ENCODE assay signal across 8 cellular contexts in genomic region chr12:57590892-57591566, GRCh38. TPM values are rescaled to one million over a fixed set of nuclear protein-coding genes. Genes with fewer than 3 reads are reported as not detected.
DNase-seq lines count a peak whose midpoint lies in the region; ATAC-seq and TF ChIP-seq lines count a peak whose summit lies in the region.

Gene PIP4K2C (plus strand): TSS chr12:57591192. CDS start chr12:57591290, 98 bp downstream.

- TF ChIP-seq CTCF in fibroblast of mammary gland (conservative IDR thresholded peaks at IDR 0.05; ENCODE audit: control insufficient read depth, insufficient read depth, low read depth, low read length): no peak
- no peak for TF ChIP-seq CTCF in natural killer cell (IDR thresholded peaks at IDR 0.05)

- H3K4me1 Mint-ChIP-seq in activated T-helper 17 cell treated with anti-CD3 and anti-CD28 coated beads, Interleukin-2, amount 50 U/mL, for 72 hours: peaks cover 20% of the 10 kb centered on the region
- H3K4me1 Mint-ChIP-seq in natural killer cell: peaks cover 36 to 39% of the 10 kb centered on the region in 2 donors

- peak; percentile 62 for DNase-seq in DMS79 (lab: John Stamatoyannopoulos, UW)
- peak; percentile 40 for DNase-seq in Jurkat, Clone E6-1 (ENCODE audit: low read depth, low spot score)
- peak; percentile 48 for DNase-seq in RPMI7951 (ENCODE audit: low read depth)
- DNase-seq in fibroblast of mammary gland (ENCODE audit: low read depth): peak; percentile 15
- peak; percentile 68 for DNase-seq in natural killer cell
- DNase-seq in stimulated activated naive CD4-positive, alpha-beta T cell (lab: John Stamatoyannopoulos, UW): peak; percentile 54 to 76 (median 66)

- peaks cover 22% of the 10 kb centered on the region for H3K36me3 Mint-ChIP-seq in activated T-helper 17 cell treated with anti-CD3 and anti-CD28 coated beads, Interleukin-2, amount 50 U/mL, for 72 hours (ENCODE audit: low read depth)
- H3K36me3 Mint-ChIP-seq in natural killer cell: no peaks in the 10 kb centered on the region

- no peaks in the 10 kb centered on the region for H3K9me3 Mint-ChIP-seq in activated T-helper 17 cell treated with anti-CD3 and anti-CD28 coated beads, Interleukin-2, amount 50 U/mL, for 72 hours
- H3K9me3 Mint-ChIP-seq in natural killer cell: no peaks in the 10 kb centered on the region

- H3K4me3 ChIP-seq in Jurkat, Clone E6-1 (ENCODE audit: low read length): peak within 1 kb of the TSS; percentile 68
- H3K4me3 ChIP-seq in fibroblast of mammary gland (ENCODE audit: control insufficient read depth, low read depth, low read length): peak within 1 kb of the TSS; percentile 71

- peak within 1 kb of the TSS; percentile 81 for H3K4me3 Mint-ChIP-seq in activated T-helper 17 cell treated with anti-CD3 and anti-CD28 coated beads, Interleukin-2, amount 50 U/mL, for 72 hours
- peak within 1 kb of the TSS; percentile 92 for H3K4me3 Mint-ChIP-seq in natural killer cell

- no peaks in the 10 kb centered on the region for H3K27me3 Mint-ChIP-seq in activated T-helper 17 cell treated with anti-CD3 and anti-CD28 coated beads, Interleukin-2, amount 50 U/mL, for 72 hours
- peaks cover 0 to under 1% of the 10 kb centered on the region in 2 donors for H3K27me3 Mint-ChIP-seq in natural killer cell (ENCODE audit: low read depth in 2 of 2)

- peak; percentile 87 for ATAC-seq in GM21619 (IDR thresholded peaks at IDR 0.05; ENCODE audit: unreplicated experiment)
- ATAC-seq in activated T-helper 17 cell treated with anti-CD3 and anti-CD28 coated beads, Interleukin-2, amount 50 U/mL, for 72 hours (replicated peaks): peak; percentile 100
- ATAC-seq in natural killer cell: peak; percentile 93 to 96 (median 93)

- H3K27ac Mint-ChIP-seq in activated T-helper 17 cell treated with anti-CD3 and anti-CD28 coated beads, Interleukin-2, amount 50 U/mL, for 72 hours: peak within 1 kb of the TSS; percentile 74
- H3K27ac Mint-ChIP-seq in natural killer cell: peak within 1 kb of the TSS; percentile 81 to 92

- intact Hi-C loops in natural killer cell (cut with micrococcal nuclease): loop anchor here (2.0 to 5.0 kb wide), 2 partner anchors 14 to 151 kb away; partner anchors contain the start of gene DTX3

RNA-seq across cellular contexts. Expression of gene PIP4K2C, which starts in this region (rescaled TPM):
- 10.1 TPM for polyA plus RNA-seq in Jurkat, Clone E6-1 (2012; ENCODE audit: insufficient read depth, insufficient read length)
- 15.9 and 19.3 TPM in 2 replicates for total RNA-seq in RPMI7951 (2014; rRNA removed; shearing (Covaris generic))
- total RNA-seq in activated T-helper 17 cell treated with anti-CD3 and anti-CD28 coated beads, Interleukin-2, amount 50 U/mL, for 72 hours: 10 to 100 TPM; 16.0 to 23.0 TPM
- 10 to 100 TPM; 41.0 to 62.9 (median 52.0) TPM for total RNA-seq in natural killer cell

Comparison
In these comparisons a context has a peak if more than half of its experiments do, and no peak if none do; other contexts are left out.
1. Peak in every context shown above with its lines: DNase-seq, ATAC-seq and H3K4me3 ChIP-seq.
2. DNase-seq: peak in every context shown above with its lines; median percentile 68 in natural killer cell; 66 in stimulated activated naive CD4-positive, alpha-beta T cell; 62 in DMS79; 48 in RPMI7951; 40 in Jurkat, Clone E6-1; 15 in fibroblast of mammary gland.